19 cellular contexts compared by ENCODE assay signal in genomic region chr18:13473751-13474150, GRCh38.
"Had no signal": no experiment of that assay in that cellular context is flagged by ENCODE, and none has a peak within 500 bp of the region (broad histone marks: within the 10 kb centered on the region; RNA-seq: fewer than 3 reads in every experiment).

No MANE protein-coding gene starts in this region.

- H3K9me3 Mint-ChIP-seq: activated T-helper 2 cell treated with anti-CD3 and anti-CD28 coated beads, Interferon-gamma antibody, Interleukin-2, Interleukin-4, amounts not matched to agents 10 μg/mL and 5 μg/mL and 100 μg/mL, durations not matched to agents 14 hours and 24 hours and 36 hours had no signal

- ATAC-seq: activated T-cell treated with anti-CD3 and anti-CD28 coated beads, Interleukin-2, amount 50 U/mL, for 4 hours; body of pancreas; left lung; lower lobe of right lung; natural killer cell; upper lobe of right lung had no signal

- DNase-seq: activated CD4-positive, alpha-beta T cell treated with anti-CD3 and anti-CD28 coated beads for 4 hours; activated CD4-positive, alpha-beta T cell treated with anti-CD3 and anti-CD28 coated beads, Interleukin-2, amount 50 U/mL, for 4 hours; activated T-cell treated with anti-CD3 and anti-CD28 coated beads, Interleukin-2, amount 50 U/mL, for 4 hours; body of pancreas; colonic mucosa; effector memory CD4-positive, alpha-beta T cell; left lung; lower lobe of right lung; mesendoderm; natural killer cell; spleen; substantia nigra; T-helper 1 cell; thyroid gland; upper lobe of right lung had no signal

- H3K27me3 Mint-ChIP-seq: activated naive CD8-positive, alpha-beta T cell; stimulated activated naive CD8-positive, alpha-beta T cell treated with anti-CD3 and anti-CD28 coated beads, Interleukin-15, Interleukin-2, amounts not matched to agents 100 ng/mL and 50 ng/mL, for 24 hours had no signal

- H3K27ac Mint-ChIP-seq: activated naive CD8-positive, alpha-beta T cell; activated T-helper 2 cell treated with anti-CD3 and anti-CD28 coated beads, Interferon-gamma antibody, Interleukin-2, Interleukin-4, amounts not matched to agents 10 μg/mL and 5 μg/mL and 100 μg/mL, durations not matched to agents 14 hours and 24 hours and 36 hours; stimulated activated naive CD8-positive, alpha-beta T cell treated with anti-CD3 and anti-CD28 coated beads, Interleukin-15, Interleukin-2, amounts not matched to agents 100 ng/mL and 50 ng/mL, for 24 hours had no signal

- H3K4me3 Mint-ChIP-seq: activated naive CD8-positive, alpha-beta T cell; activated T-cell treated with anti-CD3 and anti-CD28 coated beads, Interleukin-2, amount 50 U/mL, for 4 hours; natural killer cell; stimulated activated naive CD8-positive, alpha-beta T cell treated with anti-CD3 and anti-CD28 coated beads, Interleukin-15, Interleukin-2, amounts not matched to agents 100 ng/mL and 50 ng/mL, for 24 hours had no signal

- H3K9me3 ChIP-seq: body of pancreas, colonic mucosa, left lung, lower lobe of right lung, right atrium auricular region, spleen, thyroid gland, upper lobe of right lung had no signal
